24 cellular contexts compared by ENCODE assay signal in genomic region chr2:4775668-4776067, GRCh38.
DNase-seq lines count a peak whose midpoint lies in the region; ATAC-seq, FAIRE-seq and TF ChIP-seq lines count a peak whose summit lies in the region.
"Had no signal": no experiment of that assay in that cellular context is flagged by ENCODE, and none has a peak within 500 bp of the region (broad histone marks: within the 10 kb centered on the region; RNA-seq: fewer than 3 reads in every experiment).

No MANE protein-coding gene starts in this region.

- H3K27me3 ChIP-seq in cardiac muscle cell, result no peaks in the 10 kb centered on the region
- no peaks in the 10 kb centered on the region for H3K27me3 ChIP-seq in right atrium auricular region
- no peaks in the 10 kb centered on the region for H3K27me3 ChIP-seq in K562 (ENCODE audit: control insufficient read depth in 2 of 2, insufficient read depth in 2 of 2, low read length in 2 of 2)
- H3K27me3 ChIP-seq: BE2C, BLaER1 had no signal

- in situ Hi-C loops in K562 (cut with MboI), result no loop called here

- no TSS peak for BruUV-seq in K562 (replicated peaks; lab: Mats Ljungman, UMichigan)

- TF ChIP-seq RAD21 in A549 (conservative IDR thresholded peaks at IDR 0.05 in 1 of 2, IDR thresholded peaks at IDR 0.05 in 1 of 2), result no peak
- TF ChIP-seq RAD21 in K562 (CRISPR knock-in tag; conservative IDR thresholded peaks at IDR 0.05 in 1 of 2, IDR thresholded peaks at IDR 0.05 in 1 of 2), result no peak

- POLR2A ChIA-PET in A549 (lab: Yijun Ruan, JAX), result no interaction called here
- POLR2A ChIA-PET in K562 (lab: Yijun Ruan, JAX), result no interaction called here

- no peak overlapping the region for H2AFZ ChIP-seq in K562 (ENCODE audit: low read depth, low read length)

- H3K4me1 ChIP-seq in cardiac muscle cell (ENCODE audit: low read depth), result peaks cover 18% of the 10 kb centered on the region
- no peaks in the 10 kb centered on the region for H3K4me1 ChIP-seq in right atrium auricular region
- H3K4me1 ChIP-seq in A549, result no peaks in the 10 kb centered on the region
- no peaks in the 10 kb centered on the region for H3K4me1 ChIP-seq in K562 (replicated peaks in 1 of 2; ENCODE audit: control insufficient read depth in 2 of 2, insufficient read depth in 2 of 2, low read length in 2 of 2)
- H3K4me1 ChIP-seq: BE2C, BLaER1 had no signal

- 30% methylated on average over 2 of the region's 2 CpGs for WGBS in A549 (ENCODE audit: missing lambda C conversion rate)
- WGBS in K562 (ENCODE audit: insufficient coverage, low coverage, missing lambda C conversion rate), result 4% methylated on average over 2 of the region's 2 CpGs

- FAIRE-seq in A549 (lab: Jason Lieb, UNC) (no peak), K562 (lab: Jason Lieb, UNC) (no peak)
- FAIRE-seq: GM12878, GM12892, GM18507 had no signal

- no peaks in the 10 kb centered on the region for H3K9me1 ChIP-seq in K562 (ENCODE audit: control insufficient read depth, insufficient read depth, low read length)

- ATAC-seq in A549 (no peak), K562 (no peak), HG03097 (IDR thresholded peaks at IDR 0.05; ENCODE audit: low FRiP score, unreplicated experiment) (no peak)
- ATAC-seq: GM12878 had no signal

- H4K20me1 ChIP-seq in K562 (replicated peaks; ENCODE audit: control insufficient read depth, insufficient read depth, low read length), result no peaks in the 10 kb centered on the region
- H4K20me1 ChIP-seq: BLaER1 had no signal

- H3K36me3 ChIP-seq in cardiac muscle cell (no peaks in the 10 kb centered on the region), right atrium auricular region (no peaks in the 10 kb centered on the region), K562 (ENCODE audit: control insufficient read depth, insufficient read depth, low read length) (no peaks in the 10 kb centered on the region)
- H3K36me3 ChIP-seq: BE2C, BLaER1 had no signal

- TF ChIP-seq CTCF in cardiac muscle cell (IDR thresholded peaks at IDR 0.05; ENCODE audit: low read depth, low read length), result no peak
- no peak for TF ChIP-seq CTCF in right atrium auricular region (IDR thresholded peaks at IDR 0.05)
- TF ChIP-seq CTCF in A549 (IDR thresholded peaks at IDR 0.05), result no peak
- no peak for TF ChIP-seq CTCF in K562 (IDR thresholded peaks at IDR 0.05 in 2 of 3, conservative IDR thresholded peaks at IDR 0.05 in 1 of 3; ENCODE audit: insufficient read depth in 2 of 3, low read depth in 1 of 3, low read length in 3 of 3)

- intact Hi-C loops in K562 (cut with micrococcal nuclease), result no loop called here

- TF ChIP-seq POLR2A in A549 (IDR thresholded peaks at IDR 0.05; ENCODE audit: low read length) (no peak), K562 (conservative IDR thresholded peaks at IDR 0.05) (no peak)

- H3K79me2 ChIP-seq in K562 (ENCODE audit: control insufficient read depth, insufficient read depth, low read length), result no peaks in the 10 kb centered on the region

- CTCF ChIA-PET in A549 (lab: Yijun Ruan, JAX) (no interaction called here), K562 (lab: Yijun Ruan, JAX; ENCODE audit: low intra/inter-chr PET ratio) (no interaction called here)

- H3K9me3 ChIP-seq in cardiac muscle cell (ENCODE audit: low read depth), result no peaks in the 10 kb centered on the region
- H3K9me3 ChIP-seq in right atrium auricular region, result no peaks in the 10 kb centered on the region
- peaks cover 25% of the 10 kb centered on the region; the same call in 2 of the 3 replicates for H3K9me3 ChIP-seq in A549
- H3K9me3 ChIP-seq in K562 (replicated peaks; ENCODE audit: control insufficient read depth, insufficient read depth, low read depth, low read length), result no peaks in the 10 kb centered on the region
- H3K9me3 ChIP-seq: BE2C, BLaER1 had no signal

- H3K27ac ChIP-seq in cardiac muscle cell (peak overlapping the region; percentile 70), right atrium auricular region (no peak overlapping the region), A549 (no peak overlapping the region), K562 (ENCODE audit: extremely low read depth, low read depth, low read length) (no peak overlapping the region)
- H3K27ac ChIP-seq: 22Rv1, BLaER1 had no signal

- no peak overlapping the region for H3K9ac ChIP-seq in K562 (ENCODE audit: insufficient read depth in 1 of 2, low read depth in 2 of 2, low read length in 2 of 2)
- H3K9ac ChIP-seq: BLaER1 had no signal

- DNase-seq in cardiac muscle cell (ENCODE audit: low read depth in 1 of 2, low spot score in 1 of 2) (no peak), right atrium auricular region (ENCODE audit: low spot score) (no peak), A549 (ENCODE audit: low read depth in 1 of 2, low spot score in 1 of 2) (no peak), K562 (ENCODE audit: extremely low read depth in 1 of 4, low spot score in 3 of 4) (no peak)
- DNase-seq: ACHN; BE2C; C1 segment of cervical spinal cord; CD4-positive, alpha-beta memory T cell; CD4-positive, CD25-positive, alpha-beta regulatory T cell; CD8-positive, alpha-beta memory T cell; COR-L47; DMS 273 treated with DMSO at 0.1 percent for 48 hours; DMS153; DMS53; DMS79; DND-41; EL; GDM1 had no signal

- H3K4me2 ChIP-seq in A549 (no peak overlapping the region), K562 (ENCODE audit: insufficient read depth, low read length) (no peak overlapping the region)
- H3K4me2 ChIP-seq: BLaER1 had no signal

- no peak overlapping the region for H3K4me3 ChIP-seq in cardiac muscle cell
- no peak overlapping the region for H3K4me3 ChIP-seq in right atrium auricular region
- H3K4me3 ChIP-seq in A549, result no peak overlapping the region
- H3K4me3 ChIP-seq in K562, result no peak overlapping the region
- H3K4me3 ChIP-seq: BLaER1, GM12878 had no signal

- TF ChIP-seq EP300 in A549 (IDR thresholded peaks at IDR 0.05) (no peak), K562 (IDR thresholded peaks at IDR 0.05; ENCODE audit: low read length) (no peak)

TF ChIP-seq in A549, 52 proteins besides CTCF, POLR2A, EP300 and RAD21:
- no peak for TF ChIP-seq MAX (IDR thresholded peaks at IDR 0.05)
- TF ChIP-seq MAFK (IDR thresholded peaks at IDR 0.05; ENCODE audit: partially characterized antibody), result peak; percentile 78

TF ChIP-seq in K562, 482 proteins besides CTCF, POLR2A, EP300 and RAD21 (continues in another document):
- TF ChIP-seq ZNF280A (IDR thresholded peaks at IDR 0.05; ENCODE audit: low read depth, partially characterized antibody) (no peak), MAZ (CRISPR knock-in tag; conservative IDR thresholded peaks at IDR 0.05 in 1 of 2, IDR thresholded peaks at IDR 0.05 in 1 of 2) (no peak), ZNF140 (CRISPR knock-in tag; IDR thresholded peaks at IDR 0.05) (no peak), KHSRP (IDR thresholded peaks at IDR 0.05) (no peak), PCBP1 (IDR thresholded peaks at IDR 0.05; ENCODE audit: low read depth, low read length, poor library complexity, severe bottlenecking) (no peak), MAFF (IDR thresholded peaks at IDR 0.05; ENCODE audit: low read length) (0 out of 2 replicates have a peak, but pooled peaks have one; percentile 15), PBX2 (CRISPR knock-in tag; IDR thresholded peaks at IDR 0.05; ENCODE audit: low read depth) (no peak), PBX2 (tag; conservative IDR thresholded peaks at IDR 0.05; ENCODE audit: low read depth) (no peak), WHSC1 (IDR thresholded peaks at IDR 0.05; ENCODE audit: low read length) (no peak)
